Comparison of ENCODE assay signal across 1 cellular context in genomic region chr10:28774051-28774995, GRCh38.
TF ChIP-seq lines count a peak whose summit lies in the region.

No MANE protein-coding gene starts in this region.

TF ChIP-seq in HepG2, 621 proteins besides CTCF, POLR2A, EP300 and RAD21 (continued from another document and continues in another):
- TF ChIP-seq PAXIP1 (CRISPR knock-in tag; conservative IDR thresholded peaks at IDR 0.05) (peak; percentile 82), MAFF (IDR thresholded peaks at IDR 0.05; ENCODE audit: low read depth, low read length) (no peak), TRAFD1 (CRISPR knock-in tag; IDR thresholded peaks at IDR 0.05; ENCODE audit: borderline replicate concordance) (no peak), ZNF800 (CRISPR knock-in tag; IDR thresholded peaks at IDR 0.05) (no peak), SOX13 (IDR thresholded peaks at IDR 0.05) (no peak), SOX13 (CRISPR knock-in tag; conservative IDR thresholded peaks at IDR 0.05 in 1 of 2, IDR thresholded peaks at IDR 0.05 in 1 of 2) (peak in 1 of 2 experiments; percentile 87; a peak in 2 of 4 replicates), RFX1 (IDR thresholded peaks at IDR 0.05) (no peak), PLSCR1 (CRISPR knock-in tag; IDR thresholded peaks at IDR 0.05; ENCODE audit: borderline replicate concordance) (no peak), ZNF503 (CRISPR knock-in tag; IDR thresholded peaks at IDR 0.05) (0 out of 2 replicates have a peak, but pooled peaks have one; percentile 61), ZBTB10 (CRISPR knock-in tag; IDR thresholded peaks at IDR 0.05; ENCODE audit: borderline replicate concordance) (no peak), MIER3 (CRISPR knock-in tag; IDR thresholded peaks at IDR 0.05; ENCODE audit: borderline replicate concordance) (no peak), TSC22D2 (CRISPR knock-in tag; IDR thresholded peaks at IDR 0.05; ENCODE audit: borderline replicate concordance) (no peak), TCF7 (IDR thresholded peaks at IDR 0.05; ENCODE audit: low read depth) (peak; percentile 40), MATR3 (CRISPR knock-in tag; IDR thresholded peaks at IDR 0.05) (no peak), ZNF816 (CRISPR knock-in tag; IDR thresholded peaks at IDR 0.05; ENCODE audit: borderline replicate concordance) (no peak), MEIS1 (CRISPR knock-in tag; IDR thresholded peaks at IDR 0.05; ENCODE audit: borderline replicate concordance) (no peak), ZMYM2 (CRISPR knock-in tag; IDR thresholded peaks at IDR 0.05) (0 out of 2 replicates have a peak, but pooled peaks have one; percentile 39), RCOR2 (CRISPR knock-in tag; IDR thresholded peaks at IDR 0.05) (peak; percentile 60; the same call in 1 of the 2 replicates), ZNF781 (CRISPR knock-in tag; IDR thresholded peaks at IDR 0.05; ENCODE audit: borderline replicate concordance, not compliant biosample characterization) (no peak), ZNF564 (CRISPR knock-in tag; IDR thresholded peaks at IDR 0.05) (no peak), ZNF616 (CRISPR knock-in tag; IDR thresholded peaks at IDR 0.05; ENCODE audit: low read depth) (no peak), HBP1 (CRISPR knock-in tag; IDR thresholded peaks at IDR 0.05; ENCODE audit: low read depth) (no peak), RNF2 (conservative IDR thresholded peaks at IDR 0.05; ENCODE audit: low read depth) (no peak), NFYC (CRISPR knock-in tag; IDR thresholded peaks at IDR 0.05) (no peak), RFX5 (IDR thresholded peaks at IDR 0.05; ENCODE audit: low read depth, low read length) (no peak), ZNF687 (CRISPR knock-in tag; IDR thresholded peaks at IDR 0.05) (no peak), TEAD3 (CRISPR knock-in tag; optimal IDR thresholded peaks at IDR 0.05; ENCODE audit: borderline replicate concordance) (no peak), ZBTB20 (CRISPR knock-in tag; IDR thresholded peaks at IDR 0.05; ENCODE audit: borderline replicate concordance, low read depth) (no peak), ZNF24 (IDR thresholded peaks at IDR 0.05) (no peak), RAD51 (IDR thresholded peaks at IDR 0.05; ENCODE audit: borderline replicate concordance) (no peak), PAF1 (CRISPR knock-in tag; IDR thresholded peaks at IDR 0.05) (no peak), ZNF644 (CRISPR knock-in tag; IDR thresholded peaks at IDR 0.05; ENCODE audit: low read depth) (no peak), THRA (CRISPR knock-in tag; IDR thresholded peaks at IDR 0.05; ENCODE audit: borderline replicate concordance) (no peak), ELK4 (CRISPR knock-in tag; IDR thresholded peaks at IDR 0.05; ENCODE audit: borderline replicate concordance) (no peak), ZNF720 (CRISPR knock-in tag; IDR thresholded peaks at IDR 0.05) (no peak)
